In the genomic region with DNA sequence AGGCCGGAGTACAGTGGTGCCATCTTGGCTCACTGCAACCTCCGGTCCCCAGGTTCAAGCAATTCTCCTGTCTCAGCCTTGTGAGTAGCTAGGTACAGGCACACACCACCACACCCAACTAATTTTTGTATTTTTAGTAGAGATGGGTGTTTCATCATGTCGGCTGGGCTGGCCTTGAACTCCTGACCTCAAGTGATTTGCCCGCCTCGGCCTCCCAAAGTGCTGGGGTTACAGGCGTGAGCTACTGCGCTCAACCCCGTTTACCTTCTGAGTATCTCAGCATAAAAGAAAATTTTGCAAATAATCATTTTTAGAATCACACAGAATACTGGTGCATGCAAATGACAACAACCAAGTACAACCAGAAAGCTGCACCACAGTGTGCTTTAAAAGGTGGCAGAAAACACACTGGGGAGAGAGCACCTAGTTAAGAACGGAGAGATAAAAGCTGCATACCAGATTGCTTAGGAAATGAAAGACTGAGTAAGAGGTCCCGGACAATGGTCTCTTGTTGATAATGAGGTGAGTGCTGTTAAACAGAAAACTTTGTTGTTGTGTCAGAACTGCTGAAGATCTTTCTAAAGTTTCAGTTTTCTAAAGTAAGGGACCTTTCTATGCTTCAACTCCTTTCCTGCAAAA, we compare ENCODE assay signal across 7 cellular contexts.
"Had no signal": no experiment of that assay in that cellular context is flagged by ENCODE, and none has a peak within 500 bp of the region (broad histone marks: within the 10 kb centered on the region; RNA-seq: fewer than 3 reads in every experiment).

No MANE protein-coding gene starts in this region.

- H3K27ac ChIP-seq: GM23248 had no signal

- H3K4me3 ChIP-seq: GM23248 had no signal

- DNase-seq: GM23248, GOT3, H9, HCEC 1CT, KBM-7 had no signal

- FAIRE-seq: H54, HTR-8/SVneo had no signal

- H2AFZ ChIP-seq: GM23248 had no signal

- H3K9ac ChIP-seq: GM23248 had no signal
